ENCODE assay signal across 8 cellular contexts in the genomic region with DNA sequence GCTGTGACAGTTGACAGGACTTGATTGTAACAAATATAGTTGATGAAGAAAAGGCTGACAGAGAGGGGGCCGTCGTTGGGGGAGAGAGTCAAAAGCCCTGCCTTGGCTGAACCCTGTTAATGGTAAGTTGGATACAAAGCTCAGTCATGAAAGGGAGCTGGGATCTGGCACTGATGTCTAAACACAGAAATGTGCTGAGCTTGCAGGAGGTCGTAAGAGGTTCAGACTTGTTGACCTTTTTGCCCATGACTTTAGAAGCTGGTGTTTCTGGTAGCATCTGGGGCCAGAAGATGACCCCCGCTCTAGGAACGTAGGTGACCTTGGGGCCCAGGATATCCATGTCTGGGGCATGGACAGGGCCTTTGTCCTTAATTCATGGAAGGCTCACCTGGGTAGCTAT.
"Had no signal": no experiment of that assay in that cellular context is flagged by ENCODE, and none has a peak within 500 bp of the region (broad histone marks: within the 10 kb centered on the region; RNA-seq: fewer than 3 reads in every experiment).

No MANE protein-coding gene starts in this region.

- H3K36me3 ChIP-seq: HAP-1 had no signal

- H3K9me3 ChIP-seq: HAP-1 had no signal

- DNase-seq: GM23248, GOT3, H7, HFFc6, KBM-7 had no signal

- ATAC-seq: HCT116 had no signal

- H3K4me1 ChIP-seq: HAP-1 had no signal

- H3K4me3 ChIP-seq: GM23248, HAP-1 had no signal

- H3K27ac ChIP-seq: GM23248, HL-60 had no signal

- H2AFZ ChIP-seq: GM23248 had no signal

- H3K9ac ChIP-seq: GM23248 had no signal
